ENCODE assay signal across 21 cellular contexts in genomic region chr1:47684964-47685762, GRCh38.
A peak's percentile ranks its signal among the peaks of the same experiment; 100 is the strongest.
DNase-seq lines count a peak whose midpoint lies in the region; ATAC-seq, FAIRE-seq and TF ChIP-seq lines count a peak whose summit lies in the region.
"Had no signal": no experiment of that assay in that cellular context is flagged by ENCODE, and none has a peak within 500 bp of the region (broad histone marks: within the 10 kb centered on the region; RNA-seq: fewer than 3 reads in every experiment).

No MANE protein-coding gene starts in this region.

- no peaks in the 10 kb centered on the region; the same call in 1 of the 2 replicates for H3F3A ChIP-seq in PC-9 (ENCODE audit: insufficient read depth, low read depth)

- no peak for ATAC-seq in pancreas
- ATAC-seq: activated CD4-positive, alpha-beta T cell treated with anti-CD3 and anti-CD28 coated beads for 36 hours; naive thymus-derived CD8-positive, alpha-beta T cell; right cardiac atrium; Right ventricle myocardium inferior had no signal

- 0 out of 2 replicates have a peak overlapping the region, but pooled peaks have one; percentile 1 for H3K4me2 ChIP-seq in PC-9

- no peaks in the 10 kb centered on the region for H3K9me2 ChIP-seq in PC-9 (ENCODE audit: insufficient read depth)

- POLR2A ChIA-PET in PC-9 (lab: Charles Lee; ENCODE audit: unreplicated experiment), result no interaction called here

- H3K36me3 ChIP-seq in PC-9 (ENCODE audit: low read depth) (no peaks in the 10 kb centered on the region), pancreas (no peaks in the 10 kb centered on the region)
- H3K36me3 ChIP-seq: transverse colon had no signal

- H3K27ac ChIP-seq in PC-9 (no peak overlapping the region), pancreas (no peak overlapping the region)
- H3K27ac ChIP-seq: transverse colon had no signal

- H3K9me3 ChIP-seq in PC-9 (ENCODE audit: insufficient read depth, low read depth) (no peaks in the 10 kb centered on the region), pancreas (no peaks in the 10 kb centered on the region)
- H3K9me3 ChIP-seq: transverse colon had no signal

- H3K4me3 ChIP-seq in PC-9, result no peak overlapping the region
- no peak overlapping the region for H3K4me3 ChIP-seq in fibroblast of the aortic adventitia (ENCODE audit: low read depth, low read length)
- no peak overlapping the region for H3K4me3 ChIP-seq in pancreas
- H3K4me3 ChIP-seq: transverse colon had no signal

- DNase-seq in Caki2 (ENCODE audit: low read depth) (peak; percentile 68), PC-9 (peak in 1 of 2 experiments; percentile 49), fibroblast of the aortic adventitia (ENCODE audit: low read depth) (peak; percentile 37), renal cortical epithelial cell (ENCODE audit: low read depth) (peak; percentile 28), pancreas (no peak), NCI-H446 (lab: John Stamatoyannopoulos, UW) (no peak), D341Med (ENCODE audit: low spot score) (no peak), NK-92 (lab: John Stamatoyannopoulos, UW; ENCODE audit: unreplicated experiment) (no peak)
- DNase-seq: activated CD4-positive, alpha-beta T cell treated with anti-CD3 and anti-CD28 coated beads for 36 hours; activated T-cell treated with anti-CD3 and anti-CD28 coated beads, Interleukin-2, amount 50 U/mL, for 48 hours; DMS 273 treated with DMSO at 0.1 percent for 48 hours; GOT3; hippocampal formation; naive thymus-derived CD8-positive, alpha-beta T cell; NCI-H1092; NK-92 treated with Interleukin-12 subunit alpha and Interleukin-12 subunit beta, amount 100 ng/mL, for 24 hours; right cardiac atrium; stimulated activated CD4-positive, alpha-beta T cell treated with anti-CD3 and anti-CD28 coated beads, Interleukin-2, amount 100 ng/mL, for 48 hours; T-helper 2 cell; transverse colon had no signal

- H3K79me2 ChIP-seq in PC-9 (ENCODE audit: low read depth), result no peaks in the 10 kb centered on the region

- H2AFZ ChIP-seq in PC-9, result no peak overlapping the region

- no peaks in the 10 kb centered on the region for H4K20me1 ChIP-seq in PC-9 (ENCODE audit: insufficient read depth)

- no peak for FAIRE-seq in pancreas (lab: Jason Lieb, UNC)

- H3K27me3 ChIP-seq in PC-9 (ENCODE audit: insufficient read depth, low read depth) (no peaks in the 10 kb centered on the region), pancreas (no peaks in the 10 kb centered on the region)
- H3K27me3 ChIP-seq: transverse colon had no signal

- H3K4me1 ChIP-seq in PC-9 (replicated peaks; ENCODE audit: insufficient read depth) (0 out of 2 replicates have a peak, but pooled peaks cover 6% of the 10 kb centered on the region), pancreas (no peaks in the 10 kb centered on the region)

- in situ Hi-C loops in Caki2 (cut with HindIII; ENCODE audit: low pct_unique_long_range_greater_than_20kb, low sequenced_read_pairs), result no loop called here

- 71 to 72% methylated on average over 11 of the region's 11 CpGs for WGBS in pancreas, 2 donors

- TF ChIP-seq CTCF in PC-9 (conservative IDR thresholded peaks at IDR 0.05) (no peak), fibroblast of the aortic adventitia (IDR thresholded peaks at IDR 0.05; ENCODE audit: insufficient read depth, low read length) (no peak), pancreas (IDR thresholded peaks at IDR 0.05) (no peak)

- CTCF ChIA-PET in PC-9 (lab: Charles Lee), result no interaction called here

- intact Hi-C loops in PC-9 (cut with micrococcal nuclease; ENCODE audit: unreplicated experiment) (no loop called here), pancreas (cut with DNase I) (no loop called here)

- no TSS peak for BruUV-seq in PC-9 (replicated peaks; lab: Mats Ljungman, UMichigan)

Comparison
In these comparisons a context has a peak if more than half of its experiments do, and no peak if none do; other contexts are left out.
1. DNase-seq: peak in Caki2 (single experiment), fibroblast of the aortic adventitia (single experiment) and renal cortical epithelial cell (single experiment); none in pancreas (0 of 6), NCI-H446 (0 of 2), D341Med (single experiment) and NK-92 (single experiment).